ENCODE assay signal across 9 cellular contexts in genomic region chr4:54400802-54401201, GRCh38.
DNase-seq lines count a peak whose midpoint lies in the region; ATAC-seq lines count a peak whose summit lies in the region.
"Had no signal": no experiment of that assay in that cellular context is flagged by ENCODE, and none has a peak within 500 bp of the region (broad histone marks: within the 10 kb centered on the region; RNA-seq: fewer than 3 reads in every experiment).

No MANE protein-coding gene starts in this region.

- peaks cover 3% of the 10 kb centered on the region for H3K27me3 Mint-ChIP-seq in activated naive CD4-positive, alpha-beta T cell treated with anti-CD3 and anti-CD28 coated beads for 36 hours (ENCODE audit: low read depth)

- DNase-seq in EL = peak; percentile 72
- DNase-seq in OCI-M1 (lab: John Stamatoyannopoulos, UW) = peak; percentile 9
- DNase-seq in nucleus accumbens (lab: John Stamatoyannopoulos, UW) = peak in 41 of 56 donors; percentile 0 to 70 (median 27)
- no peak for DNase-seq in NCI-H1105 (lab: John Stamatoyannopoulos, UW)
- DNase-seq in activated CD4-positive, CD25-positive, alpha-beta regulatory T cell treated with anti-CD3 and anti-CD28 coated beads, Interleukin-2, amount 50 U/mL, for 72 hours = no peak
- DNase-seq in activated naive CD4-positive, alpha-beta T cell treated with anti-CD3 and anti-CD28 coated beads for 36 hours = no peak
- DNase-seq: NCI-H2081 treated with DMSO at 0.1 percent for 48 hours had no signal

- no peaks in the 10 kb centered on the region for H3K9me3 Mint-ChIP-seq in activated naive CD4-positive, alpha-beta T cell treated with anti-CD3 and anti-CD28 coated beads for 36 hours

- CTCF ChIA-PET in activated naive CD4-positive, alpha-beta T cell treated with anti-CD3 and anti-CD28 coated beads for 36 hours (lab: Charles Lee) = no interaction called here

- H3K27ac Mint-ChIP-seq in activated naive CD4-positive, alpha-beta T cell treated with anti-CD3 and anti-CD28 coated beads for 36 hours = no peak overlapping the region

- H3K36me3 Mint-ChIP-seq in activated naive CD4-positive, alpha-beta T cell treated with anti-CD3 and anti-CD28 coated beads for 36 hours (ENCODE audit: low read depth) = no peaks in the 10 kb centered on the region

- ATAC-seq in esophagus mucosa (peak; percentile 43), GM18498 (IDR thresholded peaks at IDR 0.05; ENCODE audit: unreplicated experiment) (no peak)

- intact Hi-C loops in activated naive CD4-positive, alpha-beta T cell treated with anti-CD3 and anti-CD28 coated beads for 36 hours (cut with micrococcal nuclease) = no loop called here

- H3K4me3 Mint-ChIP-seq in activated naive CD4-positive, alpha-beta T cell treated with anti-CD3 and anti-CD28 coated beads for 36 hours = no peak overlapping the region

- no peaks in the 10 kb centered on the region for H3K4me1 Mint-ChIP-seq in activated naive CD4-positive, alpha-beta T cell treated with anti-CD3 and anti-CD28 coated beads for 36 hours (ENCODE audit: low read depth)

Comparison
In these comparisons a context has a peak if more than half of its experiments do, and no peak if none do; other contexts are left out.
1. DNase-seq: peak in EL (single experiment), OCI-M1 (single experiment) and nucleus accumbens (41 of 56); none in NCI-H1105 (single experiment), activated CD4-positive, CD25-positive, alpha-beta regulatory T cell treated with anti-CD3 and anti-CD28 coated beads, Interleukin-2, amount 50 U/mL, for 72 hours (single experiment) and activated naive CD4-positive, alpha-beta T cell treated with anti-CD3 and anti-CD28 coated beads for 36 hours (single experiment).